Comparison of ENCODE assay signal across 28 cellular contexts in genomic region chr5:37727238-37727637, GRCh38.
"Had no signal": no experiment of that assay in that cellular context is flagged by ENCODE, and none has a peak within 500 bp of the region (broad histone marks: within the 10 kb centered on the region; RNA-seq: fewer than 3 reads in every experiment).

No MANE protein-coding gene starts in this region.

- H3K4me1 ChIP-seq: stomach, suprapubic skin, testis, thyroid gland, tibial artery, tibial nerve, transverse colon, upper lobe of left lung, upper lobe of right lung, uterus, vagina had no signal

- H3K9me3 ChIP-seq: stomach, suprapubic skin, testis, thoracic aorta, thyroid gland, tibial artery, tibial nerve, transverse colon, upper lobe of left lung, upper lobe of right lung, uterus, vagina had no signal

- H3K27ac Mint-ChIP-seq: stimulated activated effector memory CD8-positive, alpha-beta T cell treated with anti-CD3 and anti-CD28 coated beads, Interleukin-12 subunit alpha, Interleukin-12 subunit beta, amount 100 ng/mL, for 72 hours; stimulated activated memory B cell treated with anti-CD40 and anti-IgM and Interleukin-4, amounts not matched to agents 10 μg/mL and 1 μg/mL and 100 μg/mL, for 72 hours; stimulated activated naive B cell treated with anti-CD40 and anti-IgM and Interleukin-4, amounts not matched to agents 10 μg/mL and 1 μg/mL and 100 μg/mL, for 72 hours; stimulated activated naive CD8-positive, alpha-beta T cell treated with anti-CD3 and anti-CD28 coated beads, Interleukin-15, amount 100 ng/mL, for 72 hours; stimulated activated naive CD8-positive, alpha-beta T cell treated with anti-CD3 and anti-CD28 coated beads, Interleukin-15, Interleukin-2, amounts not matched to agents 100 ng/mL and 50 ng/mL, for 24 hours; type B pancreatic cell had no signal

- H3K27ac ChIP-seq: stomach, suprapubic skin, testis, thoracic aorta, thyroid gland, tibial artery, tibial nerve, transverse colon, upper lobe of left lung, upper lobe of right lung, uterus, vagina had no signal

- DNase-seq: stimulated activated CD4-positive, alpha-beta T cell treated with anti-CD3 and anti-CD28 coated beads, Interleukin-2, amount 100 ng/mL, for 48 hours; stimulated activated CD4-positive, alpha-beta T cell treated with anti-CD3 and anti-CD28 coated beads, Interleukin-4, amount 100 ng/mL, for 1 hour; stimulated activated CD4-positive, alpha-beta T cell treated with anti-CD3 and anti-CD28 coated beads, Interleukin-4, amount 100 ng/mL, for 24 hours; stimulated activated CD4-positive, alpha-beta T cell treated with anti-CD3 and anti-CD28 coated beads, Interleukin-4, amount 100 ng/mL, for 4 hours; stimulated activated CD8-positive, alpha-beta memory T cell treated with anti-CD3 and anti-CD28 coated beads, Interleukin-4, amount 100 ng/mL, for 48 hours; stimulated activated naive B cell treated with anti-CD40 and anti-IgM and Interleukin-4, amounts not matched to agents 10 μg/mL and 1 μg/mL and 100 μg/mL, for 72 hours; stimulated activated naive CD4-positive, alpha-beta T cell; stimulated activated naive CD4-positive, alpha-beta T cell treated with Interleukin-2 at 50 U/mL for 16 hours; stimulated activated naive CD8-positive, alpha-beta T cell treated with anti-CD3 and anti-CD28 coated beads, Interleukin-15, amount 100 ng/mL, for 72 hours; stimulated activated naive CD8-positive, alpha-beta T cell treated with anti-CD3 and anti-CD28 coated beads, Interleukin-15, Interleukin-2, amounts not matched to agents 100 U/mL and 50 U/mL, for 24 hours; stomach; substantia nigra; testis; thyroid gland; tibial artery; transverse colon; trophoblast cell; upper lobe of left lung; upper lobe of right lung; uterus had no signal

- H3K36me3 ChIP-seq: uterus had no signal

- H3K27me3 ChIP-seq: stomach, suprapubic skin, testis, thyroid gland, tibial artery, tibial nerve, transverse colon, upper lobe of left lung, upper lobe of right lung, uterus, vagina had no signal

- H3K27me3 Mint-ChIP-seq: stimulated activated memory B cell treated with anti-CD40 and anti-IgM and Interleukin-4, amounts not matched to agents 10 μg/mL and 1 μg/mL and 100 μg/mL, for 72 hours; stimulated activated naive B cell treated with anti-CD40 and anti-IgM and Interleukin-4, amounts not matched to agents 10 μg/mL and 1 μg/mL and 100 μg/mL, for 72 hours; stimulated activated naive CD8-positive, alpha-beta T cell treated with anti-CD3 and anti-CD28 coated beads, Interleukin-15, amount 100 ng/mL, for 72 hours; stimulated activated naive CD8-positive, alpha-beta T cell treated with anti-CD3 and anti-CD28 coated beads, Interleukin-15, Interleukin-2, amounts not matched to agents 100 ng/mL and 50 ng/mL, for 24 hours; type B pancreatic cell had no signal

- H3K4me3 ChIP-seq: stomach, suprapubic skin, testis, thoracic aorta, thyroid gland, tibial artery, tibial nerve, transverse colon, upper lobe of left lung, upper lobe of right lung, uterus, vagina had no signal

- ATAC-seq: stimulated activated effector memory CD8-positive, alpha-beta T cell treated with anti-CD3 and anti-CD28 coated beads, Interleukin-12 subunit alpha, Interleukin-12 subunit beta, amount 100 ng/mL, for 72 hours; stimulated activated memory B cell treated with anti-CD40 and anti-IgM and Interleukin-4, amounts not matched to agents 10 μg/mL and 1 μg/mL and 100 μg/mL, for 72 hours; stimulated activated naive B cell treated with anti-CD40 and anti-IgM and Interleukin-4, amounts not matched to agents 10 μg/mL and 1 μg/mL and 100 μg/mL, for 72 hours; stimulated activated naive CD8-positive, alpha-beta T cell treated with anti-CD3 and anti-CD28 coated beads, Interleukin-15, amount 100 ng/mL, for 72 hours; stimulated activated naive CD8-positive, alpha-beta T cell treated with anti-CD3 and anti-CD28 coated beads, Interleukin-15, Interleukin-2, amounts not matched to agents 100 U/mL and 50 U/mL, for 24 hours; upper lobe of right lung had no signal

- H3K4me3 Mint-ChIP-seq: stimulated activated effector memory CD8-positive, alpha-beta T cell treated with anti-CD3 and anti-CD28 coated beads, Interleukin-12 subunit alpha, Interleukin-12 subunit beta, amount 100 ng/mL, for 72 hours; stimulated activated memory B cell treated with anti-CD40 and anti-IgM and Interleukin-4, amounts not matched to agents 10 μg/mL and 1 μg/mL and 100 μg/mL, for 72 hours; stimulated activated naive B cell treated with anti-CD40 and anti-IgM and Interleukin-4, amounts not matched to agents 10 μg/mL and 1 μg/mL and 100 μg/mL, for 72 hours; stimulated activated naive CD8-positive, alpha-beta T cell treated with anti-CD3 and anti-CD28 coated beads, Interleukin-15, amount 100 ng/mL, for 72 hours; stimulated activated naive CD8-positive, alpha-beta T cell treated with anti-CD3 and anti-CD28 coated beads, Interleukin-15, Interleukin-2, amounts not matched to agents 100 ng/mL and 50 ng/mL, for 24 hours; type B pancreatic cell had no signal

- H3K9me3 Mint-ChIP-seq: stimulated activated effector memory CD8-positive, alpha-beta T cell treated with anti-CD3 and anti-CD28 coated beads, Interleukin-12 subunit alpha, Interleukin-12 subunit beta, amount 100 ng/mL, for 72 hours; stimulated activated memory B cell treated with anti-CD40 and anti-IgM and Interleukin-4, amounts not matched to agents 10 μg/mL and 1 μg/mL and 100 μg/mL, for 72 hours; stimulated activated naive B cell treated with anti-CD40 and anti-IgM and Interleukin-4, amounts not matched to agents 10 μg/mL and 1 μg/mL and 100 μg/mL, for 72 hours; stimulated activated naive CD8-positive, alpha-beta T cell treated with anti-CD3 and anti-CD28 coated beads, Interleukin-15, amount 100 ng/mL, for 72 hours; stimulated activated naive CD8-positive, alpha-beta T cell treated with anti-CD3 and anti-CD28 coated beads, Interleukin-15, Interleukin-2, amounts not matched to agents 100 ng/mL and 50 ng/mL, for 24 hours; type B pancreatic cell had no signal
